ENCODE assay signal across 24 cellular contexts in genomic region chr11:132872223-132872622, GRCh38.
"Had no signal": no experiment of that assay in that cellular context is flagged by ENCODE, and none has a peak within 500 bp of the region (broad histone marks: within the 10 kb centered on the region; RNA-seq: fewer than 3 reads in every experiment).

No MANE protein-coding gene starts in this region.

- H3K4me1 ChIP-seq: body of pancreas, gastrocnemius medialis, left lung, lower lobe of right lung, right atrium auricular region, transverse colon had no signal

- ATAC-seq: activated CD4-positive, alpha-beta T cell treated with anti-CD3 and anti-CD28 coated beads for 36 hours; activated CD8-positive, alpha-beta memory T cell treated with anti-CD3 and anti-CD28 coated beads, Interleukin-2, amount 10 ng/mL, durations not matched to agents 7 days and 5 days; activated CD8-positive, alpha-beta T cell treated with anti-CD3 and anti-CD28 coated beads, Interleukin-2, amount 10 ng/mL, durations not matched to agents 7 days and 5 days; activated naive CD4-positive, alpha-beta T cell treated with anti-CD3 and anti-CD28 coated beads, Interleukin-2, amount 50 U/mL, for 72 hours; activated T-cell treated with anti-CD3 and anti-CD28 coated beads, Interleukin-2, amount 50 U/mL, for 72 hours; body of pancreas; gastrocnemius medialis; left lung; lower lobe of right lung; natural killer cell had no signal

- H3K4me3 ChIP-seq: body of pancreas, gastrocnemius medialis, left lung, lower lobe of right lung, right atrium auricular region, spleen, transverse colon had no signal

- DNase-seq: activated CD4-positive, alpha-beta T cell treated with anti-CD3 and anti-CD28 coated beads for 36 hours; activated CD4-positive, CD25-positive, alpha-beta regulatory T cell; activated CD8-positive, alpha-beta memory T cell treated with anti-CD3 and anti-CD28 coated beads, Interleukin-2, amount 10 ng/mL, durations not matched to agents 7 days and 5 days; activated CD8-positive, alpha-beta T cell treated with anti-CD3 and anti-CD28 coated beads, Interleukin-2, amount 10 ng/mL, durations not matched to agents 7 days and 5 days; activated naive CD4-positive, alpha-beta T cell; activated T-cell treated with anti-CD3 and anti-CD28 coated beads, Interleukin-2, amount 50 U/mL, for 72 hours; dermis blood vessel endothelial cell; effector CD4-positive, alpha-beta T cell; gastrocnemius medialis; glutamatergic neuron; lower lobe of right lung; mesenchymal stem cell; natural killer cell; spleen; stimulated activated naive CD4-positive, alpha-beta T cell treated with Interleukin-2 at 50 U/mL for 16 hours; transverse colon had no signal

- H3K27me3 ChIP-seq: body of pancreas, gastrocnemius medialis, right atrium auricular region, spleen, transverse colon had no signal

- H3K9me3 ChIP-seq: body of pancreas, gastrocnemius medialis, left lung, lower lobe of right lung, right atrium auricular region, spleen, transverse colon had no signal

- H3K36me3 ChIP-seq: gastrocnemius medialis, left lung, lower lobe of right lung, right atrium auricular region, spleen, transverse colon had no signal

- H3K27ac ChIP-seq: body of pancreas, epithelial cell of prostate, gastrocnemius medialis, left lung, lower lobe of right lung, right atrium auricular region, spleen, transverse colon had no signal

- FAIRE-seq: colon, islet of Langerhans, urothelium cell line had no signal
